In genomic region chr10:62813981-62814380, GRCh38 we compare ENCODE assay signal across 2 cellular contexts.
A peak's percentile ranks its signal among the peaks of the same experiment; 100 is the strongest.
TF ChIP-seq lines count a peak whose summit lies in the region.

No MANE protein-coding gene starts in this region.

TF ChIP-seq in HEK293, 187 proteins besides CTCF, POLR2A, EP300 and RAD21:
- peak; percentile 25; the same call in 1 of the 2 replicates for TF ChIP-seq ZFHX2 (tag by site-specific recombination; conservative IDR thresholded peaks at IDR 0.05)
- peak; percentile 44 for TF ChIP-seq EGR2 (tag by site-specific recombination; IDR thresholded peaks at IDR 0.05; ENCODE audit: low read depth)
- TF ChIP-seq KLF10 (tag by site-specific recombination; IDR thresholded peaks at IDR 0.05) = no peak

TF ChIP-seq in GM12878, 131 proteins besides CTCF, POLR2A, EP300 and RAD21:
- no peak for TF ChIP-seq MTA3 (IDR thresholded peaks at IDR 0.05; ENCODE audit: borderline replicate concordance, low read length)
- TF ChIP-seq POLR2AphosphoS5 (IDR thresholded peaks at IDR 0.05; ENCODE audit: low read length) = peak; percentile 72; the same call in 1 of the 2 replicates
- TF ChIP-seq RBBP5 (conservative IDR thresholded peaks at IDR 0.05) = no peak
- TF ChIP-seq ZNF384 (IDR thresholded peaks at IDR 0.05; ENCODE audit: borderline replicate concordance, low read depth, low read length) = no peak
- TF ChIP-seq CEBPZ (IDR thresholded peaks at IDR 0.05; ENCODE audit: low read depth, low read length) = no peak
- no peak for TF ChIP-seq HDAC6 (IDR thresholded peaks at IDR 0.05; ENCODE audit: unreplicated experiment)
- TF ChIP-seq RUNX3 (IDR thresholded peaks at IDR 0.05; ENCODE audit: low read length) = 0 out of 2 replicates have a peak, but pooled peaks have one; percentile 7
- TF ChIP-seq CHD2 (IDR thresholded peaks at IDR 0.05; ENCODE audit: borderline replicate concordance, low read depth, low read length) = no peak
- TF ChIP-seq STAT3 (IDR thresholded peaks at IDR 0.05; ENCODE audit: low read depth, low read length) = no peak
- no peak for TF ChIP-seq CREB1 (IDR thresholded peaks at IDR 0.05; ENCODE audit: low read depth)
- TF ChIP-seq MLLT1 (IDR thresholded peaks at IDR 0.05) = no peak
- TF ChIP-seq CBX5 (IDR thresholded peaks at IDR 0.05; ENCODE audit: low read depth) = no peak
